Comparison of ENCODE assay signal across 14 cellular contexts in the genomic region with DNA sequence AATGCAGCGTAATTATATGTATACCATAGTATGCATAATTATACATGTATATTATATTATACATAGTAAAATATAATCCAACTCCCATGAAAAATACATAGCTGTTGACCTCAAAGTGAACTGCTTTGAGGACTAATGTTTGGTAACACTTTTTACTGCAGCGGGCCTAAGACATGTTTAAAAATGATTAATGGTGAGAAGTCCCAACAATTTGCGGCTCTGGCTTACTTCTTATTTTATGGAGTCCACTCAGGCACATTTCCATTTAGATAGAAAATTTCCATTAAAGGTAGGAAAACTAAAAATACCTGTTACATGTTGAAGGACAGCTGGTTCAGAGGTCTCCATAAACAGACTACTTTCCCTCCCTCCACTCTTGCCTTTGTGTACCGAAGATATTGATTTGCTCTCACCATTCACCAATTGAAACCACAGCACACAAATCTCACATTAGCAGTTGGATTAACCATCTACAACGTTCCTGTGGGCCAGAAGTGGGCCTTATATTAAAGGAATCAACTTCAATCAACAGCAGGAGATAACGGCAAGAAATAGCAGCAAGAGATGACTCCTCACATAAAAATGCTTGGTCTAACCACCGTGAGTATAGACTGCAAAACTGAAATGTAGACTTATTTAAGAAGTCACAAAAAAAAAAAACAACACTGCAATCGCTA. TPM values are rescaled to one million over a fixed set of nuclear protein-coding genes. Genes with fewer than 3 reads are reported as not detected.
DNase-seq lines count a peak whose midpoint lies in the region; ATAC-seq and TF ChIP-seq lines count a peak whose summit lies in the region.
"Had no signal": no experiment of that assay in that cellular context is flagged by ENCODE, and none has a peak within 500 bp of the region (broad histone marks: within the 10 kb centered on the region; RNA-seq: fewer than 3 reads in every experiment).

No MANE protein-coding gene starts in this region.

- H3K27me3 ChIP-seq in skeletal muscle satellite cell (ENCODE audit: control insufficient read depth, insufficient read depth, low read length) = no peaks in the 10 kb centered on the region
- no peaks in the 10 kb centered on the region for H3K27me3 ChIP-seq in MM.1S (replicated peaks; ENCODE audit: insufficient read depth, low read length)

- ATAC-seq in GM21529 (IDR thresholded peaks at IDR 0.05; ENCODE audit: unreplicated experiment) (no peak), GM21515 (IDR thresholded peaks at IDR 0.05; ENCODE audit: unreplicated experiment) (no peak)
- ATAC-seq: activated CD4-positive, CD25-positive, alpha-beta regulatory T cell treated with anti-CD3 and anti-CD28 coated beads, Interleukin-2, amount 50 U/mL, for 24 hours had no signal

- no peaks in the 10 kb centered on the region for H4K20me1 ChIP-seq in MM.1S (ENCODE audit: insufficient read depth, low read length)

- peaks cover 6% of the 10 kb centered on the region for H3K27me3 Mint-ChIP-seq in HFFc6 (ENCODE audit: insufficient read depth)

- H3K4me3 ChIP-seq in fibroblast of the aortic adventitia (ENCODE audit: low read depth, low read length) (no peak overlapping the region), skeletal muscle satellite cell (ENCODE audit: low read length) (no peak overlapping the region), MM.1S (ENCODE audit: low read length) (no peak overlapping the region)
- H3K4me3 ChIP-seq: thoracic aorta had no signal

- peaks cover 67% of the 10 kb centered on the region for H3K4me1 Mint-ChIP-seq in HFFc6 (ENCODE audit: low read depth)

- H3K4me1 ChIP-seq in skeletal muscle satellite cell (ENCODE audit: control insufficient read depth, insufficient read depth, low read length) (peaks cover 63% of the 10 kb centered on the region), MM.1S (ENCODE audit: low read length) (peaks cover 19% of the 10 kb centered on the region; the same call in 1 of the 2 replicates)

- H3K36me3 ChIP-seq in skeletal muscle satellite cell (ENCODE audit: insufficient read depth, low read length) (no peaks in the 10 kb centered on the region), MM.1S (replicated peaks; ENCODE audit: insufficient read depth, low read length) (no peaks in the 10 kb centered on the region)
- H3K36me3 ChIP-seq: thoracic aorta had no signal

- no peaks in the 10 kb centered on the region for H3K9me2 ChIP-seq in MM.1S (replicated peaks; ENCODE audit: insufficient read depth, low read length)

- H3F3A ChIP-seq in MM.1S (ENCODE audit: insufficient read depth, low read length) = no peaks in the 10 kb centered on the region

- no peak overlapping the region for H2AFZ ChIP-seq in MM.1S (ENCODE audit: low read length)

- H3K9me3 Mint-ChIP-seq in HFFc6 = peaks cover 4% of the 10 kb centered on the region; the same call in 1 of the 2 replicates
- H3K9me3 Mint-ChIP-seq: nephron had no signal

- H3K36me3 Mint-ChIP-seq in HFFc6 (ENCODE audit: low read depth) = peaks cover 10% of the 10 kb centered on the region

- peak overlapping the region; percentile 4 for H3K4me2 ChIP-seq in skeletal muscle satellite cell (ENCODE audit: low read length)
- H3K4me2 ChIP-seq in MM.1S (ENCODE audit: low read depth, low read length) = no peak overlapping the region

- no peak for TF ChIP-seq CTCF in HFFc6 (IDR thresholded peaks at IDR 0.05)
- no peak for TF ChIP-seq CTCF in fibroblast of the aortic adventitia (IDR thresholded peaks at IDR 0.05; ENCODE audit: insufficient read depth, low read length)
- no peak for TF ChIP-seq CTCF in MM.1S (IDR thresholded peaks at IDR 0.05; ENCODE audit: low read length)

- peak overlapping the region; percentile 50 for H3K4me3 Mint-ChIP-seq in HFFc6
- H3K4me3 Mint-ChIP-seq: nephron had no signal

- no peaks in the 10 kb centered on the region for H3K79me2 ChIP-seq in MM.1S (ENCODE audit: low read length)

- peak overlapping the region; percentile 48 for H3K27ac Mint-ChIP-seq in HFFc6
- H3K27ac Mint-ChIP-seq: nephron had no signal

- DNase-seq in HFFc6 (peak; percentile 52), RPMI7951 (ENCODE audit: low read depth) (peak; percentile 76), fibroblast of the aortic adventitia (ENCODE audit: low read depth) (peak; percentile 45), MM.1S (no peak)
- DNase-seq: COR-L47, KBM-7, NCI-H2171, SW 1271 had no signal

- H3K9ac ChIP-seq in skeletal muscle satellite cell (ENCODE audit: low read depth, low read length) (no peak overlapping the region), MM.1S (ENCODE audit: low read length) (no peak overlapping the region)

- no peak overlapping the region for H3K27ac ChIP-seq in MM.1S (ENCODE audit: low read length)
- H3K27ac ChIP-seq: thoracic aorta had no signal

- H3K9me3 ChIP-seq in skeletal muscle satellite cell (replicated peaks; ENCODE audit: low read length) (no peaks in the 10 kb centered on the region), MM.1S (replicated peaks; ENCODE audit: insufficient read depth, low read length) (no peaks in the 10 kb centered on the region)
- H3K9me3 ChIP-seq: thoracic aorta had no signal

RNA-seq across cellular contexts. Expression of gene NT5DC3, which starts 14.1 kb away (rescaled TPM):
- 10 to 100 TPM; 10.5 to 12.8 (median 11.3) TPM for total RNA-seq in HFFc6 (2021; fragmentation: NEBNext Ultra II Directional; extraction: Animal tissue kit (Norgen Biotek cat#: 25700))
- total RNA-seq in RPMI7951 (2014; rRNA removed; shearing (Covaris generic)) = 2.5 and 4.1 TPM in 2 replicates
- total RNA-seq in fibroblast of the aortic adventitia (ENCODE audit: low replicate concordance) = 7.0 and 11.7 TPM in 2 replicates
- total RNA-seq in skeletal muscle satellite cell (2012; rRNA removed) = 8.4 and 12.2 TPM in 2 replicates
